Comparison of ENCODE assay signal across 8 cellular contexts in genomic region chr1:111214884-111215283, GRCh38. TPM values are rescaled to one million over a fixed set of nuclear protein-coding genes. Genes with fewer than 3 reads are reported as not detected.
A peak's percentile ranks its signal among the peaks of the same experiment; 100 is the strongest.
DNase-seq lines count a peak whose midpoint lies in the region; ATAC-seq and TF ChIP-seq lines count a peak whose summit lies in the region.
"Had no signal": no experiment of that assay in that cellular context is flagged by ENCODE, and none has a peak within 500 bp of the region (broad histone marks: within the 10 kb centered on the region; RNA-seq: fewer than 3 reads in every experiment).

No MANE protein-coding gene starts in this region.

- H4K20me1 ChIP-seq in SK-N-SH (ENCODE audit: insufficient read depth) = no peaks in the 10 kb centered on the region

- H3K79me2 ChIP-seq in SK-N-SH (ENCODE audit: insufficient read depth) = no peaks in the 10 kb centered on the region

- no peak overlapping the region for H2AK5ac ChIP-seq in mesenchymal stem cell (ENCODE audit: low read length, severe bottlenecking)

- H3K4me3 ChIP-seq in mesenchymal stem cell (ENCODE audit: insufficient read depth in 1 of 2, low read depth in 1 of 2, low read length in 2 of 2) (no peak overlapping the region), heart left ventricle (no peak overlapping the region), SK-N-SH (ENCODE audit: low read depth in 2 of 2, low read length in 1 of 2) (no peak overlapping the region)

- no peak overlapping the region for H2BK5ac ChIP-seq in mesenchymal stem cell (ENCODE audit: low read depth, low read length, poor library complexity, severe bottlenecking)

- H3K27me3 ChIP-seq in mesenchymal stem cell (ENCODE audit: control insufficient read depth in 1 of 2, insufficient read depth in 1 of 2, low read length in 2 of 2) (peaks cover 0 to 15% of the 10 kb centered on the region in 2 experiments), heart left ventricle (no peaks in the 10 kb centered on the region), SK-N-SH (ENCODE audit: insufficient read depth) (no peaks in the 10 kb centered on the region)

- no peak overlapping the region for H3K23ac ChIP-seq in mesenchymal stem cell (ENCODE audit: low read length in 2 of 2)

- no peak for TF ChIP-seq EP300 in SK-N-SH (IDR thresholded peaks at IDR 0.05; ENCODE audit: borderline replicate concordance in 1 of 2, low read depth in 1 of 2, low read length in 1 of 2)

- no peaks in the 10 kb centered on the region for H3K9me2 ChIP-seq in SK-N-SH

- H3K4ac ChIP-seq in mesenchymal stem cell (ENCODE audit: low read depth in 1 of 2, low read length in 2 of 2) = no peak overlapping the region

- H3K4me3 Mint-ChIP-seq in stimulated activated naive CD8-positive, alpha-beta T cell treated with anti-CD3 and anti-CD28 coated beads, Interleukin-15, amount 100 ng/mL, for 72 hours = peak overlapping the region; percentile 59 to 81

- H3K27ac Mint-ChIP-seq in stimulated activated naive CD8-positive, alpha-beta T cell treated with anti-CD3 and anti-CD28 coated beads, Interleukin-15, amount 100 ng/mL, for 72 hours = peak overlapping the region; percentile 92 to 99

- peak overlapping the region; percentile 77 for H2BK120ac ChIP-seq in mesenchymal stem cell (ENCODE audit: low read depth, low read length)

- no peak overlapping the region for H3K14ac ChIP-seq in mesenchymal stem cell (ENCODE audit: low read length in 2 of 2)

- no peak overlapping the region for H4K8ac ChIP-seq in mesenchymal stem cell (ENCODE audit: low read length)

- H2BK12ac ChIP-seq in mesenchymal stem cell (ENCODE audit: low read length in 2 of 2) = no peak overlapping the region

- H3K9me3 Mint-ChIP-seq in stimulated activated naive CD8-positive, alpha-beta T cell treated with anti-CD3 and anti-CD28 coated beads, Interleukin-15, amount 100 ng/mL, for 72 hours = peaks cover 7 to 8% of the 10 kb centered on the region in 2 donors

- CTCF ChIA-PET in SK-N-SH (lab: Yijun Ruan, JAX) = interaction anchor here (1.3 to 10.2 kb wide), 4 partner anchors 8 to 188 kb away, joined by 3 to 161 read pairs (median 6); no protein-coding TSS in a partner anchor

- ATAC-seq in stimulated activated naive CD8-positive, alpha-beta T cell treated with anti-CD3 and anti-CD28 coated beads, Interleukin-15, amount 100 ng/mL, for 72 hours = peak; percentile 45
- ATAC-seq in heart left ventricle = no peak

- H3K4me2 ChIP-seq in mesenchymal stem cell (ENCODE audit: low read length, poor library complexity, severe bottlenecking) = no peak overlapping the region
- H3K4me2 ChIP-seq in SK-N-SH = no peak overlapping the region

- H3K27ac ChIP-seq in mesenchymal stem cell (ENCODE audit: low read length, poor library complexity, severe bottlenecking) = no peak overlapping the region
- peak overlapping the region in 1 of 12 donors; percentile 86 for H3K27ac ChIP-seq in heart left ventricle
- no peak overlapping the region for H3K27ac ChIP-seq in SK-N-SH (ENCODE audit: low read depth in 2 of 2, low read length in 1 of 2)

- H3K27me3 Mint-ChIP-seq in stimulated activated naive CD8-positive, alpha-beta T cell treated with anti-CD3 and anti-CD28 coated beads, Interleukin-15, amount 100 ng/mL, for 72 hours = no peaks in the 10 kb centered on the region

- H2BK15ac ChIP-seq in mesenchymal stem cell (ENCODE audit: low read depth, poor library complexity, severe bottlenecking) = no peak overlapping the region

- no peaks in the 10 kb centered on the region for H3K79me1 ChIP-seq in mesenchymal stem cell (replicated peaks; ENCODE audit: low read length, poor library complexity, severe bottlenecking)

- peaks cover 2% of the 10 kb centered on the region for H3K4me1 ChIP-seq in mesenchymal stem cell (ENCODE audit: control insufficient read depth, insufficient read depth, low read depth, low read length)
- H3K4me1 ChIP-seq in heart left ventricle = peaks cover 0 to 70% (median 0%) of the 10 kb centered on the region in 12 donors
- no peaks in the 10 kb centered on the region for H3K4me1 ChIP-seq in SK-N-SH (ENCODE audit: control insufficient read depth in 1 of 2, insufficient read depth in 2 of 2, low read depth in 1 of 2, low read length in 1 of 2)

- H4K91ac ChIP-seq in mesenchymal stem cell (ENCODE audit: low read length) = peak overlapping the region; percentile 50

- no peak for TF ChIP-seq CTCF in heart left ventricle (IDR thresholded peaks at IDR 0.05)
- TF ChIP-seq CTCF in SK-N-SH (IDR thresholded peaks at IDR 0.05) = no peak

- TF ChIP-seq POLR2A in heart left ventricle (IDR thresholded peaks at IDR 0.05) = no peak

- no peak for TF ChIP-seq RAD21 in SK-N-SH (IDR thresholded peaks at IDR 0.05; ENCODE audit: low read length)

- H3K9ac ChIP-seq in mesenchymal stem cell (ENCODE audit: low read length) (no peak overlapping the region), SK-N-SH (no peak overlapping the region)

- H3K4me1 Mint-ChIP-seq in stimulated activated naive CD8-positive, alpha-beta T cell treated with anti-CD3 and anti-CD28 coated beads, Interleukin-15, amount 100 ng/mL, for 72 hours = peaks cover 90% of the 10 kb centered on the region

- peaks cover 0 to 4% of the 10 kb centered on the region in 2 experiments for H3K36me3 ChIP-seq in mesenchymal stem cell (ENCODE audit: control insufficient read depth in 1 of 2, insufficient read depth in 2 of 2, low read depth in 1 of 2, low read length in 2 of 2)
- no peaks in the 10 kb centered on the region for H3K36me3 ChIP-seq in heart left ventricle
- no peaks in the 10 kb centered on the region for H3K36me3 ChIP-seq in SK-N-SH (replicated peaks in 1 of 2; ENCODE audit: control insufficient read depth in 1 of 2, insufficient read depth in 2 of 2, low read length in 1 of 2)

- H2AFZ ChIP-seq in mesenchymal stem cell (ENCODE audit: low read depth, low read length) = no peak overlapping the region
- H2AFZ ChIP-seq in SK-N-SH (ENCODE audit: low read depth) = no peak overlapping the region

- H3K18ac ChIP-seq in mesenchymal stem cell (ENCODE audit: low read depth in 1 of 2, low read length in 2 of 2) = peak overlapping the region in 1 of 2 experiments; percentile 14

- no peaks in the 10 kb centered on the region for H3F3A ChIP-seq in SK-N-SH (replicated peaks; ENCODE audit: insufficient read depth)

- H3K9me3 ChIP-seq in mesenchymal stem cell (ENCODE audit: control insufficient read depth, low read length) = no peaks in the 10 kb centered on the region
- no peaks in the 10 kb centered on the region for H3K9me3 ChIP-seq in heart left ventricle
- H3K9me3 ChIP-seq in SK-N-SH = no peaks in the 10 kb centered on the region

- 95% methylated on average over 7 of the region's 7 CpGs for WGBS in mesenchymal stem cell
- 83 to 94% (median 86%) methylated on average over 7 of the region's 7 CpGs for WGBS in heart left ventricle, 4 donors
- WGBS in SK-N-SH (ENCODE audit: low lambda C conversion rate) = 85% methylated on average over 7 of the region's 7 CpGs

- intact Hi-C loops in heart left ventricle (cut with DNase I) = no loop called here

- DNase-seq in NAMALWA (ENCODE audit: low spot score) = peak; percentile 38
- peak; percentile 33 for DNase-seq in activated T-cell treated with anti-CD3 and anti-CD28 coated beads for 4 hours
- no peak for DNase-seq in mesenchymal stem cell
- peak; percentile 65 to 80 for DNase-seq in stimulated activated naive CD8-positive, alpha-beta T cell treated with anti-CD3 and anti-CD28 coated beads, Interleukin-15, amount 100 ng/mL, for 72 hours
- DNase-seq in heart left ventricle = no peak
- no peak for DNase-seq in SK-N-SH
- DNase-seq in NCI-H748 treated with DMSO at 0.1 percent for 48 hours (lab: John Stamatoyannopoulos, UW) = no peak

- POLR2A ChIA-PET in SK-N-SH (lab: Yijun Ruan, JAX) = no interaction called here

TF ChIP-seq in SK-N-SH, 30 proteins besides CTCF, POLR2A, EP300 and RAD21 (continues in another document):
- TF ChIP-seq PBX3 (IDR thresholded peaks at IDR 0.05) (no peak), ELF1 (IDR thresholded peaks at IDR 0.05) (no peak), FOXJ3 (CRISPR knock-in tag; IDR thresholded peaks at IDR 0.05) (no peak), TCF12 (IDR thresholded peaks at IDR 0.05) (no peak), RCOR1 (IDR thresholded peaks at IDR 0.05; ENCODE audit: low read length) (no peak), YY1 (IDR thresholded peaks at IDR 0.05; ENCODE audit: low read depth) (no peak), GATA2 (CRISPR knock-in tag; IDR thresholded peaks at IDR 0.05) (no peak)

RNA-seq across cellular contexts. Expression of gene CHI3L2, which starts 12.6 kb away (rescaled TPM):
- not detected for polyA plus RNA-seq in mesenchymal stem cell (2013, experiment 1 of 2)
- not detected for polyA plus RNA-seq in mesenchymal stem cell (2013, experiment 2 of 2)
- total RNA-seq in heart left ventricle = 10 to 100 TPM in 1 of 9 donors, 1 to 10 TPM in 7, not detected in 1; 1.0 to 23.0 (median 2.1) TPM
- polyA plus RNA-seq in heart left ventricle = 1 to 10 TPM; 1.8 to 5.0 TPM
- polyA plus RNA-seq in SK-N-SH (2012; rRNA removed) = 0.92 and 0.97 TPM in 2 replicates
- polyA plus RNA-seq in SK-N-SH (2012; cell fraction: cytosol; rRNA removed) = 0.73 and 1.2 TPM in 2 replicates
- polyA plus RNA-seq in SK-N-SH (2012; cell fraction: nucleus; rRNA removed) = 0.65 and 0.77 TPM in 2 replicates
- total RNA-seq: osteocyte had no signal

RNA-seq across cellular contexts. Expression of gene DENND2D, which starts 14.4 kb away (rescaled TPM):
- 0.95 TPM for polyA plus RNA-seq in mesenchymal stem cell (2013, experiment 1 of 2)
- 0.85 TPM for polyA plus RNA-seq in mesenchymal stem cell (2013, experiment 2 of 2)
- 10 to 100 TPM in 1 of 9 donors, 1 to 10 TPM in 7, under 1 TPM in 1; 0.96 to 23.9 (median 2.3) TPM for total RNA-seq in heart left ventricle
- polyA plus RNA-seq in heart left ventricle (1 to 10 TPM in 1 of 2 donors, under 1 TPM in 1; 0.99 to 1.2 TPM), SK-N-SH (2012; rRNA removed) (1.3 and 1.6 TPM in 2 replicates)
- 1.1 and 1.6 TPM in 2 replicates for polyA plus RNA-seq in SK-N-SH (2012; cell fraction: cytosol; rRNA removed)
- 1.3 and 2.3 TPM in 2 replicates for polyA plus RNA-seq in SK-N-SH (2012; cell fraction: nucleus; rRNA removed)
- total RNA-seq: osteocyte had no signal

Comparison
In these comparisons a context has a peak if more than half of its experiments do, and no peak if none do; other contexts are left out.
1. DNase-seq: peak in NAMALWA (single experiment), activated T-cell treated with anti-CD3 and anti-CD28 coated beads for 4 hours (single experiment) and stimulated activated naive CD8-positive, alpha-beta T cell treated with anti-CD3 and anti-CD28 coated beads, Interleukin-15, amount 100 ng/mL, for 72 hours (2 of 2); none in mesenchymal stem cell (single experiment), heart left ventricle (0 of 5), SK-N-SH (single experiment) and NCI-H748 treated with DMSO at 0.1 percent for 48 hours (single experiment).